ENCODE assay signal across 9 cellular contexts in the genomic region with DNA sequence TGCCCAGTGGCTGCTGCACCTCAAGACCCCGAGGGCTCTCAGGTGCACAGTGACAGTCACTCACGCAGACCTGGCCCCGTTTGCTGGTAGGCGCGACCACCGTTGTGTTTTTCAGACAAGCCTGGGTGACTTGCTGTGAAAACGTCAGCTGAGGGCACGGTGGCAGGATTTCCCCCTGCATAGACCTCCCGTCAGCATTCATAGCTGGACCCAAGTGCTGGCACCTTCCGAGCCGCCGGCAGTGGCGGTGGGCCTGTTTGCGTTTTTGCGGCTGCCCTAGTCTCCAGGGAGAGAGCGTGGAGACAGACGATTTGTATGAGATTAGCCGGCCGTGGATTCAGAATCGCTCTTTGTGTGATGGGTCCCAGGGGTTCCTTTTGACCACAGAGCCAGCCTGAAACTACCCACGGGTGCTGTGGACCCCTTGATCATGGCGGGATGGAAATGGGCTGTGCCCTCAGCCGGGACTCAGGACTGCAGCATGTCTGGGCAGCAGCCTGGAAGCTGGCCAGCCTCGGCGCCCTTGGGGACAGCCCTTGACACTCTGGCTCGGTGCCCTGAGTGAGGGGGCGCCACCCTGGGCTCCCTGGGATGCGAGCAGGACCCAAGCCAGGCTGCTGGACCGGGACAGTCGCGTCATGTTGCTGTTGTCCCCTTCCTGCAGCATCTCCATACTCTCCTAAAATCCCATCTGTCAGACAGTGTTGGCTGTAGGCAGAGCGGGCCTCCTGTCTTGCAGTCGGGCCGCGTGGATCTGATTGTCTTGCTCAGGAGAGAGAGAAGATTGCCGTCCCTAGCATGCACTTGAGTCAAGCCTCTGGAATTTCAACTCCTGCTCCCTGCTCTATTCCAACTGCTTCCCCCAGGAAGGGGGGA. TPM values are rescaled to one million over a fixed set of nuclear protein-coding genes. Genes with fewer than 3 reads are reported as not detected.
DNase-seq lines count a peak whose midpoint lies in the region; ATAC-seq and TF ChIP-seq lines count a peak whose summit lies in the region.
"Had no signal": no experiment of that assay in that cellular context is flagged by ENCODE, and none has a peak within 500 bp of the region (broad histone marks: within the 10 kb centered on the region; RNA-seq: fewer than 3 reads in every experiment).

No MANE protein-coding gene starts in this region.

- H3K27ac ChIP-seq in vagina: peak overlapping the region; percentile 92

- H3K4me1 ChIP-seq in mucosa of descending colon (ENCODE audit: low read depth) (peaks cover 4% of the 10 kb centered on the region), vagina (peaks cover 93% of the 10 kb centered on the region)

- H3K9me3 ChIP-seq in mucosa of descending colon (no peaks in the 10 kb centered on the region), vagina (no peaks in the 10 kb centered on the region)

- peak; percentile 6 for ATAC-seq in mucosa of descending colon
- no peak for ATAC-seq in HG02759 (IDR thresholded peaks at IDR 0.05; ENCODE audit: unreplicated experiment)
- ATAC-seq in GM21825 (IDR thresholded peaks at IDR 0.05; ENCODE audit: unreplicated experiment): no peak
- ATAC-seq: activated CD4-positive, alpha-beta T cell treated with anti-CD3 and anti-CD28 coated beads for 36 hours had no signal

- TF ChIP-seq POLR2A in vagina (IDR thresholded peaks at IDR 0.05): peak in 1 of 2 donors; percentile 13

- H3K27me3 ChIP-seq in vagina: no peaks in the 10 kb centered on the region

- no peaks in the 10 kb centered on the region for H3K36me3 ChIP-seq in mucosa of descending colon (ENCODE audit: low read depth)
- H3K36me3 ChIP-seq in vagina: no peaks in the 10 kb centered on the region

- peak; percentile 17 for DNase-seq in NCI-H345 (lab: John Stamatoyannopoulos, UW)
- no peak for DNase-seq in NCI-H345 treated with DMSO at 0.1 percent for 48 hours (lab: John Stamatoyannopoulos, UW; ENCODE audit: unreplicated experiment)
- DNase-seq in choroid plexus epithelial cell (ENCODE audit: low read depth): peak; percentile 94
- no peak for DNase-seq in mucosa of descending colon
- DNase-seq in vagina (ENCODE audit: extremely low spot score in 2 of 2): peak in 1 of 2 donors; percentile 96
- DNase-seq in iPS-NIHi11 (ENCODE audit: low spot score): no peak
- DNase-seq: activated CD4-positive, alpha-beta T cell treated with anti-CD3 and anti-CD28 coated beads for 36 hours had no signal

- intact Hi-C loops in mucosa of descending colon (cut with DNase I, micrococcal nuclease) (no loop called here), vagina (cut with DNase I) (loop anchor here (10.0 kb wide), 1 partner anchor 113 kb away; a partner anchor contains a TSS)

- H3K4me3 ChIP-seq in choroid plexus epithelial cell (ENCODE audit: low read depth, low read length): no peak overlapping the region
- H3K4me3 ChIP-seq in mucosa of descending colon: no peak overlapping the region
- peak overlapping the region; percentile 18 to 34 for H3K4me3 ChIP-seq in vagina

- TF ChIP-seq CTCF in choroid plexus epithelial cell (conservative IDR thresholded peaks at IDR 0.05; ENCODE audit: low read depth, low read length) (no peak), mucosa of descending colon (IDR thresholded peaks at IDR 0.05) (no peak), vagina (IDR thresholded peaks at IDR 0.05) (no peak)

RNA-seq across cellular contexts. Expression of a gene that starts 8.6 kb away (rescaled TPM):
- total RNA-seq in mucosa of descending colon: 10 to 100 TPM; 42.7 to 53.8 (median 50.0) TPM
- 59.7 TPM for total RNA-seq in vagina

Comparison
In these comparisons a context has a peak if more than half of its experiments do, and no peak if none do; other contexts are left out.
1. DNase-seq: peak in NCI-H345 (single experiment) and choroid plexus epithelial cell (single experiment); none in NCI-H345 treated with DMSO at 0.1 percent for 48 hours (single experiment), mucosa of descending colon (0 of 3) and iPS-NIHi11 (single experiment).
2. H3K4me3 ChIP-seq: peak in vagina (2 of 2); none in choroid plexus epithelial cell (single experiment) and mucosa of descending colon (single experiment).